In genomic region chr16:4358831-4359561, GRCh38 we compare ENCODE assay signal across 8 cellular contexts. TPM values are rescaled to one million over a fixed set of nuclear protein-coding genes. Genes with fewer than 3 reads are reported as not detected.
DNase-seq lines count a peak whose midpoint lies in the region; ATAC-seq, FAIRE-seq and TF ChIP-seq lines count a peak whose summit lies in the region.

No MANE protein-coding gene starts in this region.

- H3K9me3 ChIP-seq in A549: no peaks in the 10 kb centered on the region
- no peaks in the 10 kb centered on the region for H3K9me3 ChIP-seq in HepG2 (ENCODE audit: low read length)

- no peak overlapping the region for H3K9ac ChIP-seq in HepG2 (ENCODE audit: insufficient read depth, low read depth, low read length)

- ATAC-seq in A549: peak; percentile 46 to 81; a peak in 5 of 6 replicates
- peak; percentile 80 for ATAC-seq in HepG2
- no peak for ATAC-seq in HG02852 (IDR thresholded peaks at IDR 0.05; ENCODE audit: unreplicated experiment)
- ATAC-seq in GM18861 (IDR thresholded peaks at IDR 0.05; ENCODE audit: unreplicated experiment): no peak

- H3K36me3 ChIP-seq in HepG2 (replicated peaks in 1 of 2; ENCODE audit: control insufficient read depth in 1 of 2, insufficient read depth in 2 of 2, low read length in 2 of 2): no peaks in the 10 kb centered on the region

- TF ChIP-seq CTCF in A549 (IDR thresholded peaks at IDR 0.05) (peak; percentile 85), VCaP (conservative IDR thresholded peaks at IDR 0.05) (peak; percentile 80), MCF 10A (IDR thresholded peaks at IDR 0.05; ENCODE audit: unreplicated experiment) (peak; percentile 96), HepG2 (CRISPR knock-in tag; IDR thresholded peaks at IDR 0.05) (peak; percentile 98)

- H3K4me2 ChIP-seq in A549 (no peak overlapping the region), HepG2 (ENCODE audit: low read depth, low read length) (no peak overlapping the region)

- H4K20me1 ChIP-seq in HepG2 (ENCODE audit: insufficient read depth, low read length): no peaks in the 10 kb centered on the region

- H3K27me3 Mint-ChIP-seq in MCF 10A (ENCODE audit: insufficient read depth, unreplicated experiment): no peaks in the 10 kb centered on the region

- BruUV-seq in MCF 10A (replicated peaks; lab: Mats Ljungman, UMichigan) (no TSS peak), HepG2 (replicated peaks; lab: Mats Ljungman, UMichigan) (no TSS peak)

- H3K27me3 ChIP-seq in HepG2 (ENCODE audit: control insufficient read depth in 1 of 2, insufficient read depth in 2 of 2, low read length in 2 of 2): no peaks in the 10 kb centered on the region; a peak in 1 of 5 replicates

- H3K4me3 ChIP-seq in A549: no peak overlapping the region
- no peak overlapping the region; a peak in 1 of 6 replicates for H3K4me3 ChIP-seq in HepG2 (replicated peaks in 1 of 3; ENCODE audit: insufficient read depth in 1 of 3, low read depth in 2 of 3, low read length in 3 of 3)

- TF ChIP-seq EP300 in A549 (IDR thresholded peaks at IDR 0.05) (no peak), HepG2 (IDR thresholded peaks at IDR 0.05; ENCODE audit: low read depth in 2 of 2, low read length in 2 of 2) (no peak), HepG2 (CRISPR knock-in tag; IDR thresholded peaks at IDR 0.05; ENCODE audit: borderline replicate concordance) (no peak)

- 20% methylated on average over 16 of the region's 19 CpGs for WGBS in A549 (ENCODE audit: missing lambda C conversion rate)
- WGBS in HepG2 (ENCODE audit: low lambda C conversion rate): 34% methylated on average over 11 of the region's 19 CpGs

- POLR2A ChIA-PET in A549 (lab: Yijun Ruan, JAX) (interaction anchor here (1.0 kb wide), 1 partner anchor 12 kb away, joined by 3 read pairs; no protein-coding TSS in a partner anchor), MCF 10A (lab: Yijun Ruan, JAX) (interaction anchor here (1.1 kb wide), 2 partner anchors 19 to 44 kb away, joined by 3 to 4 read pairs; no protein-coding TSS in a partner anchor), HepG2 (lab: Yijun Ruan, JAX) (interaction anchor here (1.0 kb wide), 2 partner anchors 14 to 42 kb away, joined by 3 read pairs; no protein-coding TSS in a partner anchor)

- FAIRE-seq in A549 (lab: Jason Lieb, UNC): no peak
- FAIRE-seq in HepG2 (lab: Jason Lieb, UNC): peak; percentile 44

- H2AFZ ChIP-seq in HepG2 (ENCODE audit: low read length): no peak overlapping the region

- no peaks in the 10 kb centered on the region for H3K4me1 Mint-ChIP-seq in MCF 10A (ENCODE audit: insufficient read depth, unreplicated experiment)

- no peak overlapping the region for H3K27ac Mint-ChIP-seq in MCF 10A (ENCODE audit: low read depth, unreplicated experiment)

- CTCF ChIA-PET in A549 (lab: Yijun Ruan, JAX) (interaction anchor here (0.6 to 14.1 kb wide), 21 partner anchors 9 to 1268 kb away, joined by 3 to 833 read pairs (median 5); partner anchors contain the start of gene VASN), MCF 10A (lab: Yijun Ruan, JAX) (interaction anchor here (0.6 to 14.1 kb wide), 29 partner anchors 8 to 597 kb away, joined by 3 to 263 read pairs (median 4); partner anchors contain the start of gene PAM16), HepG2 (lab: Yijun Ruan, JAX; ENCODE audit: low intra/inter-chr PET ratio, low total read pairs) (interaction anchor here (0.9 to 4.9 kb wide), 4 partner anchors 19 to 52 kb away, joined by 3 to 92 read pairs (median 8); no protein-coding TSS in a partner anchor)

- H3K4me3 Mint-ChIP-seq in MCF 10A (ENCODE audit: unreplicated experiment): no peak overlapping the region

- no peak for TF ChIP-seq POLR2A in A549 (IDR thresholded peaks at IDR 0.05; ENCODE audit: low read length)
- TF ChIP-seq POLR2A in HepG2 (IDR thresholded peaks at IDR 0.05; ENCODE audit: insufficient read depth in 1 of 2, low read depth in 2 of 2, low read length in 2 of 2): no peak

- intact Hi-C loops in MCF 10A (cut with micrococcal nuclease): loop anchor here (1.0 kb wide), 1 partner anchor 43 kb away; no protein-coding TSS in a partner anchor
- intact Hi-C loops in HepG2 (cut with micrococcal nuclease; ENCODE audit: unreplicated experiment): loop anchor here (1.0 to 2.0 kb wide), 3 partner anchors 14 to 43 kb away; no protein-coding TSS in a partner anchor

- H3K4me1 ChIP-seq in A549 (peaks cover 13% of the 10 kb centered on the region; the same call in 2 of the 3 replicates), HepG2 (ENCODE audit: insufficient read depth, low read length) (peaks cover 17% of the 10 kb centered on the region)

- TF ChIP-seq RAD21 in A549 (conservative IDR thresholded peaks at IDR 0.05 in 1 of 2, IDR thresholded peaks at IDR 0.05 in 1 of 2) (peak; percentile 92 to 94), HepG2 (CRISPR knock-in tag; IDR thresholded peaks at IDR 0.05) (peak; percentile 96)

- H3K9me3 Mint-ChIP-seq in MCF 10A (ENCODE audit: unreplicated experiment): no peaks in the 10 kb centered on the region

- in situ Hi-C loops in HepG2 (cut with HindIII; ENCODE audit: extremely low pct_ligation_motif_present, low pct_unique_long_range_greater_than_20kb): no loop called here

- no peaks in the 10 kb centered on the region for H3K79me2 ChIP-seq in HepG2 (ENCODE audit: insufficient read depth, low read length)

- H3K27ac ChIP-seq in A549 (no peak overlapping the region), VCaP (no peak overlapping the region), HepG2 (ENCODE audit: extremely low read length, insufficient read depth, low read length) (no peak overlapping the region)

- DNase-seq in A549 (ENCODE audit: low read depth in 1 of 2, low spot score in 1 of 2) (peak; percentile 58 to 69), H4 (ENCODE audit: low spot score) (peak; percentile 38), MCF 10A (ENCODE audit: unreplicated experiment) (peak; percentile 48), HepG2 (ENCODE audit: low spot score) (peak; percentile 53)
- DNase-seq in stimulated activated CD8-positive, alpha-beta memory T cell treated with anti-CD3 and anti-CD28 coated beads, Interleukin-15, amount 100 ng/mL, for 24 hours (ENCODE audit: low read depth): peak; percentile 56

- H3K36me3 Mint-ChIP-seq in MCF 10A (ENCODE audit: insufficient read depth, unreplicated experiment): peaks cover 16% of the 10 kb centered on the region

RNA-seq across cellular contexts. Expression of gene PAM16, which starts 7.9 kb away (rescaled TPM):
- polyA plus RNA-seq in A549 (2011; rRNA removed): 42.5 and 55.1 TPM in 2 replicates
- polyA plus RNA-seq in A549 (2012; cell fraction: cytosol; rRNA removed): 169 and 194 TPM in 2 replicates
- 144 and 160 TPM in 2 replicates for polyA plus RNA-seq in A549 (2012; cell fraction: nucleus; rRNA removed)
- 58.7 to 64.3 TPM (median 59.1 TPM) in 3 replicates for polyA plus RNA-seq in A549 (2017; fragmentation: RNase III; extraction: RNeasy Plus Mini Kit Qiagen cat#74134 plus additional on column Dnase treatment)
- 9.2 and 9.3 TPM in 2 replicates for polyA minus RNA-seq in A549 (2011; rRNA and poly(A)+ RNA removed)
- 32.1 and 46.7 TPM in 2 replicates for total RNA-seq in H4 (2014; rRNA removed; shearing (Covaris generic))
- total RNA-seq in MCF 10A (2022): 71.8 and 117 TPM in 2 replicates
- 39.5 and 51.8 TPM in 2 replicates for total RNA-seq in HepG2 (2016; rRNA removed; fragmentation: Illumina TruSeq; extraction: Trizol)
- 62.7 and 78.9 TPM in 2 replicates for total RNA-seq in HepG2 (2016; cell fraction: cytosol; rRNA removed; fragmentation: Illumina TruSeq; extraction: Trizol; ENCODE audit: low read depth)
- 44.0 and 55.1 TPM in 2 replicates for total RNA-seq in HepG2 (2016; cell fraction: insoluble cytoplasmic fraction; rRNA removed; fragmentation: Illumina TruSeq; extraction: Trizol)
- 48.0 and 59.1 TPM in 2 replicates for total RNA-seq in HepG2 (2016; cell fraction: membrane; rRNA removed; fragmentation: Illumina TruSeq; extraction: Trizol)
- total RNA-seq in HepG2 (2016; cell fraction: nucleus; rRNA removed; fragmentation: Illumina TruSeq; extraction: Trizol): 21.8 and 30.9 TPM in 2 replicates
- polyA plus RNA-seq in HepG2 (2011; rRNA removed): 51.5 and 64.5 TPM in 2 replicates
- 79.1 and 106 TPM in 2 replicates for polyA plus RNA-seq in HepG2 (2011; cell fraction: cytosol; rRNA removed)
- polyA plus RNA-seq in HepG2 (2011; cell fraction: nucleus; rRNA removed): 59.7 and 63.8 TPM in 2 replicates
- polyA plus RNA-seq in HepG2 (2012): 28.9 and 43.2 TPM in 2 replicates
- 51.5 and 69.1 TPM in 2 replicates for polyA plus RNA-seq in HepG2 (2016; cell fraction: cytosol; fragmentation: Illumina TruSeq; extraction: Trizol; ENCODE audit: low read depth)
- 31.2 and 31.7 TPM in 2 replicates for polyA plus RNA-seq in HepG2 (2016; cell fraction: insoluble cytoplasmic fraction; fragmentation: Illumina TruSeq; extraction: Trizol; ENCODE audit: low read depth)
- polyA plus RNA-seq in HepG2 (2016; cell fraction: membrane; fragmentation: Illumina TruSeq; extraction: Trizol; ENCODE audit: low read depth): 35.5 and 47.0 TPM in 2 replicates
- polyA plus RNA-seq in HepG2 (2016; cell fraction: nucleus; fragmentation: Illumina TruSeq; extraction: Trizol; ENCODE audit: insufficient read depth, low read depth): 70.3 and 85.7 TPM in 2 replicates
- polyA minus RNA-seq in HepG2 (2011; rRNA and poly(A)+ RNA removed; ENCODE audit: low replicate concordance): 22.9 and 24.5 TPM in 2 replicates
- polyA minus RNA-seq in HepG2 (2011; cell fraction: cytosol; rRNA and poly(A)+ RNA removed): 13.2 and 17.4 TPM in 2 replicates
- 12.3 and 12.9 TPM in 2 replicates for polyA minus RNA-seq in HepG2 (2011; cell fraction: nucleus; rRNA and poly(A)+ RNA removed)

RNA-seq across cellular contexts. Expression of gene VASN, which starts 12.7 kb away (rescaled TPM):
- 2.0 and 2.3 TPM in 2 replicates for polyA plus RNA-seq in A549 (2011; rRNA removed)
- polyA plus RNA-seq in A549 (2012; cell fraction: cytosol; rRNA removed): 6.1 and 9.5 TPM in 2 replicates
- 14.0 and 32.6 TPM in 2 replicates for polyA plus RNA-seq in A549 (2012; cell fraction: nucleus; rRNA removed)
- 4.0 to 4.7 TPM (median 4.2 TPM) in 3 replicates for polyA plus RNA-seq in A549 (2017; fragmentation: RNase III; extraction: RNeasy Plus Mini Kit Qiagen cat#74134 plus additional on column Dnase treatment)
- polyA minus RNA-seq in A549 (2011; rRNA and poly(A)+ RNA removed): 1.3 and 1.8 TPM in 2 replicates
- total RNA-seq in H4 (2014; rRNA removed; shearing (Covaris generic)): 22.8 and 32.2 TPM in 2 replicates
- total RNA-seq in MCF 10A (2022): 4.0 and 7.1 TPM in 2 replicates
- total RNA-seq in HepG2 (2016; rRNA removed; fragmentation: Illumina TruSeq; extraction: Trizol): 6.9 and 18.2 TPM in 2 replicates
- 2.8 and 3.3 TPM in 2 replicates for total RNA-seq in HepG2 (2016; cell fraction: cytosol; rRNA removed; fragmentation: Illumina TruSeq; extraction: Trizol; ENCODE audit: low read depth)
- total RNA-seq in HepG2 (2016; cell fraction: insoluble cytoplasmic fraction; rRNA removed; fragmentation: Illumina TruSeq; extraction: Trizol): 5.9 and 17.8 TPM in 2 replicates
- 5.8 and 6.6 TPM in 2 replicates for total RNA-seq in HepG2 (2016; cell fraction: membrane; rRNA removed; fragmentation: Illumina TruSeq; extraction: Trizol)
- total RNA-seq in HepG2 (2016; cell fraction: nucleus; rRNA removed; fragmentation: Illumina TruSeq; extraction: Trizol): 22.5 and 25.6 TPM in 2 replicates
- 8.4 and 15.5 TPM in 2 replicates for polyA plus RNA-seq in HepG2 (2011; rRNA removed)
- polyA plus RNA-seq in HepG2 (2011; cell fraction: cytosol; rRNA removed): 9.0 and 15.7 TPM in 2 replicates
- 47.1 and 58.1 TPM in 2 replicates for polyA plus RNA-seq in HepG2 (2011; cell fraction: nucleus; rRNA removed)
- 9.8 and 16.9 TPM in 2 replicates for polyA plus RNA-seq in HepG2 (2012)
- polyA plus RNA-seq in HepG2 (2016; cell fraction: cytosol; fragmentation: Illumina TruSeq; extraction: Trizol; ENCODE audit: low read depth): 2.3 and 2.6 TPM in 2 replicates
- polyA plus RNA-seq in HepG2 (2016; cell fraction: insoluble cytoplasmic fraction; fragmentation: Illumina TruSeq; extraction: Trizol; ENCODE audit: low read depth): 7.7 and 10.2 TPM in 2 replicates
- polyA plus RNA-seq in HepG2 (2016; cell fraction: membrane; fragmentation: Illumina TruSeq; extraction: Trizol; ENCODE audit: low read depth): 3.1 and 4.1 TPM in 2 replicates
- 40.8 and 43.4 TPM in 2 replicates for polyA plus RNA-seq in HepG2 (2016; cell fraction: nucleus; fragmentation: Illumina TruSeq; extraction: Trizol; ENCODE audit: insufficient read depth, low read depth)
- 1.2 and 47.2 TPM in 2 replicates for polyA minus RNA-seq in HepG2 (2011; rRNA and poly(A)+ RNA removed; ENCODE audit: low replicate concordance)
- 18.8 and 21.5 TPM in 2 replicates for polyA minus RNA-seq in HepG2 (2011; cell fraction: cytosol; rRNA and poly(A)+ RNA removed)
- polyA minus RNA-seq in HepG2 (2011; cell fraction: nucleus; rRNA and poly(A)+ RNA removed): 32.1 and 35.9 TPM in 2 replicates

RNA-seq across cellular contexts. Expression of gene GLIS2, which starts 43.1 kb away (rescaled TPM):
- 5.5 and 6.8 TPM in 2 replicates for polyA plus RNA-seq in A549 (2011; rRNA removed)
- polyA plus RNA-seq in A549 (2012; cell fraction: cytosol; rRNA removed): 20.8 and 29.4 TPM in 2 replicates
- polyA plus RNA-seq in A549 (2012; cell fraction: nucleus; rRNA removed): 37.1 and 54.5 TPM in 2 replicates
- polyA plus RNA-seq in A549 (2017; fragmentation: RNase III; extraction: RNeasy Plus Mini Kit Qiagen cat#74134 plus additional on column Dnase treatment): 15.8 to 19.5 TPM (median 16.3 TPM) in 3 replicates
- polyA minus RNA-seq in A549 (2011; rRNA and poly(A)+ RNA removed): 3.3 and 6.4 TPM in 2 replicates
- total RNA-seq in H4 (2014; rRNA removed; shearing (Covaris generic)): 0.29 and 0.45 TPM in 2 replicates
- 14.7 and 15.8 TPM in 2 replicates for total RNA-seq in MCF 10A (2022)
- total RNA-seq in HepG2 (2016; rRNA removed; fragmentation: Illumina TruSeq; extraction: Trizol): 0.24 and 0.29 TPM in 2 replicates
- total RNA-seq in HepG2 (2016; cell fraction: cytosol; rRNA removed; fragmentation: Illumina TruSeq; extraction: Trizol; ENCODE audit: low read depth): 1.0 and 1.1 TPM in 2 replicates
- 0.18 and 0.30 TPM in 2 replicates for total RNA-seq in HepG2 (2016; cell fraction: insoluble cytoplasmic fraction; rRNA removed; fragmentation: Illumina TruSeq; extraction: Trizol)
- 0.59 and 0.65 TPM in 2 replicates for total RNA-seq in HepG2 (2016; cell fraction: membrane; rRNA removed; fragmentation: Illumina TruSeq; extraction: Trizol)
- total RNA-seq in HepG2 (2016; cell fraction: nucleus; rRNA removed; fragmentation: Illumina TruSeq; extraction: Trizol): 0.34 and 0.63 TPM in 2 replicates
- polyA plus RNA-seq in HepG2 (2011; rRNA removed): 0.28 and 0.39 TPM in 2 replicates
- polyA plus RNA-seq in HepG2 (2011; cell fraction: cytosol; rRNA removed): 0.17 and 0.18 TPM in 2 replicates
- polyA plus RNA-seq in HepG2 (2011; cell fraction: nucleus; rRNA removed): 1.1 and 1.3 TPM in 2 replicates
- polyA plus RNA-seq in HepG2 (2012): 0.91 and 2.0 TPM in 2 replicates
- polyA plus RNA-seq in HepG2 (2016; cell fraction: cytosol; fragmentation: Illumina TruSeq; extraction: Trizol; ENCODE audit: low read depth): 0.27 and 0.43 TPM in 2 replicates
- 0.70 and 0.86 TPM in 2 replicates for polyA plus RNA-seq in HepG2 (2016; cell fraction: insoluble cytoplasmic fraction; fragmentation: Illumina TruSeq; extraction: Trizol; ENCODE audit: low read depth)
- polyA plus RNA-seq in HepG2 (2016; cell fraction: membrane; fragmentation: Illumina TruSeq; extraction: Trizol; ENCODE audit: low read depth): 1.3 and 1.4 TPM in 2 replicates
- polyA plus RNA-seq in HepG2 (2016; cell fraction: nucleus; fragmentation: Illumina TruSeq; extraction: Trizol; ENCODE audit: insufficient read depth, low read depth): 1.6 and 1.8 TPM in 2 replicates
- polyA minus RNA-seq in HepG2 (2011; rRNA and poly(A)+ RNA removed; ENCODE audit: low replicate concordance): 0.44 and 3.2 TPM in 2 replicates
- 0.18 and 0.99 TPM in 2 replicates for polyA minus RNA-seq in HepG2 (2011; cell fraction: cytosol; rRNA and poly(A)+ RNA removed)
- polyA minus RNA-seq in HepG2 (2011; cell fraction: nucleus; rRNA and poly(A)+ RNA removed): 0.25 and 0.52 TPM in 2 replicates

RNA-seq across cellular contexts. Expression of gene CORO7, which starts 57.4 kb away (rescaled TPM):
- polyA plus RNA-seq in A549 (2011; rRNA removed): 5.7 and 6.0 TPM in 2 replicates
- 13.3 and 15.4 TPM in 2 replicates for polyA plus RNA-seq in A549 (2012; cell fraction: cytosol; rRNA removed)
- 97.0 and 109 TPM in 2 replicates for polyA plus RNA-seq in A549 (2012; cell fraction: nucleus; rRNA removed)
- 11.1 to 12.6 TPM (median 11.9 TPM) in 3 replicates for polyA plus RNA-seq in A549 (2017; fragmentation: RNase III; extraction: RNeasy Plus Mini Kit Qiagen cat#74134 plus additional on column Dnase treatment)
- 19.1 and 19.6 TPM in 2 replicates for polyA minus RNA-seq in A549 (2011; rRNA and poly(A)+ RNA removed)
- 8.9 and 10.6 TPM in 2 replicates for total RNA-seq in H4 (2014; rRNA removed; shearing (Covaris generic))
- total RNA-seq in MCF 10A (2022): 20.3 and 24.9 TPM in 2 replicates
- 5.9 and 9.9 TPM in 2 replicates for total RNA-seq in HepG2 (2016; rRNA removed; fragmentation: Illumina TruSeq; extraction: Trizol)
- total RNA-seq in HepG2 (2016; cell fraction: cytosol; rRNA removed; fragmentation: Illumina TruSeq; extraction: Trizol; ENCODE audit: low read depth): 5.5 and 8.0 TPM in 2 replicates
- 4.0 and 11.9 TPM in 2 replicates for total RNA-seq in HepG2 (2016; cell fraction: insoluble cytoplasmic fraction; rRNA removed; fragmentation: Illumina TruSeq; extraction: Trizol)
- 3.5 and 3.8 TPM in 2 replicates for total RNA-seq in HepG2 (2016; cell fraction: membrane; rRNA removed; fragmentation: Illumina TruSeq; extraction: Trizol)
- total RNA-seq in HepG2 (2016; cell fraction: nucleus; rRNA removed; fragmentation: Illumina TruSeq; extraction: Trizol): 13.2 and 15.4 TPM in 2 replicates
- 14.3 and 17.1 TPM in 2 replicates for polyA plus RNA-seq in HepG2 (2011; rRNA removed)
- polyA plus RNA-seq in HepG2 (2011; cell fraction: cytosol; rRNA removed): 2.7 and 6.4 TPM in 2 replicates
- 179 and 209 TPM in 2 replicates for polyA plus RNA-seq in HepG2 (2011; cell fraction: nucleus; rRNA removed)
- polyA plus RNA-seq in HepG2 (2012): 9.1 and 11.1 TPM in 2 replicates
- 0.66 and 0.77 TPM in 2 replicates for polyA plus RNA-seq in HepG2 (2016; cell fraction: cytosol; fragmentation: Illumina TruSeq; extraction: Trizol; ENCODE audit: low read depth)
- polyA plus RNA-seq in HepG2 (2016; cell fraction: insoluble cytoplasmic fraction; fragmentation: Illumina TruSeq; extraction: Trizol; ENCODE audit: low read depth): 4.2 and 5.3 TPM in 2 replicates
- 1.1 and 2.1 TPM in 2 replicates for polyA plus RNA-seq in HepG2 (2016; cell fraction: membrane; fragmentation: Illumina TruSeq; extraction: Trizol; ENCODE audit: low read depth)
- 28.1 and 39.8 TPM in 2 replicates for polyA plus RNA-seq in HepG2 (2016; cell fraction: nucleus; fragmentation: Illumina TruSeq; extraction: Trizol; ENCODE audit: insufficient read depth, low read depth)
- polyA minus RNA-seq in HepG2 (2011; rRNA and poly(A)+ RNA removed; ENCODE audit: low replicate concordance): 26.6 and 27.6 TPM in 2 replicates
- polyA minus RNA-seq in HepG2 (2011; cell fraction: cytosol; rRNA and poly(A)+ RNA removed): 8.2 and 9.7 TPM in 2 replicates
- polyA minus RNA-seq in HepG2 (2011; cell fraction: nucleus; rRNA and poly(A)+ RNA removed): 35.3 and 35.7 TPM in 2 replicates

Comparison
In these comparisons a context has a peak if more than half of its experiments do, and no peak if none do; other contexts are left out.
1. ATAC-seq: peak in A549 (2 of 2) and HepG2 (single experiment); none in HG02852 (single experiment) and GM18861 (single experiment).
2. Of the 38 proteins assayed by ChIP-seq in both HepG2 and A549: peak only in HepG2: FOSL2, MAX, NFE2L2 and PHF8; only in A549: none; in both: CTCF, RAD21 and SMC3; in neither: 30; mixed calls (peak in some experiments, not most) for 1.
3. Peak in every context shown above with its lines, with median percentiles within 50 percentile points of each other: DNase-seq and CTCF ChIP-seq.